Comparison of ENCODE assay signal across 23 cellular contexts in the genomic region with DNA sequence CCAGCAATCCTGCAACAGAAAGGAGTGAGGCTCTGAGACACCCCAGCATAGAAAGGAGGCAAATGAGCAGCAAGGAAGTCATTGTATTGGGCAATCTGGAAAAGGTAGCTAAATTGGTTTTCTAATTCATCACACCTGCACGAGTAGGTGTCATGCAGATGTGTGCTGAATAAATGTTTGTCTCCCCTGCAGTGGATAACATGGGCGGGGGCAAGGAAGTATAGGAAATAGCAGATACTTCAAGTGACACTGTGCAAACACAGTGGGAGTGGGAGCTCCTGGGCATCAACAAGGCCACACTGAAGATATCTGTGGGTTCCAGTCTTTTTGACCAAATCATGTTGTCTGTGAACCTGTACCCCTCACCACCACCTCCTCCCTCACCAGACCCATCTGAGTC. TPM values are rescaled to one million over a fixed set of nuclear protein-coding genes. Genes with fewer than 3 reads are reported as not detected.
"Had no signal": no experiment of that assay in that cellular context is flagged by ENCODE, and none has a peak within 500 bp of the region (broad histone marks: within the 10 kb centered on the region; RNA-seq: fewer than 3 reads in every experiment).

No MANE protein-coding gene starts in this region.

- H3K4me3 Mint-ChIP-seq: activated CD8-positive, alpha-beta T cell treated with anti-CD3 and anti-CD28 coated beads for 36 hours; activated naive CD8-positive, alpha-beta T cell treated with anti-CD3 and anti-CD28 coated beads, Interleukin-2, amount 10 ng/mL, durations not matched to agents 7 days and 5 days; activated T-cell treated with anti-CD3 and anti-CD28 coated beads, Interleukin-2, amount 50 U/mL, for 72 hours had no signal

- H3K36me3 ChIP-seq: adrenal gland, Peyer's patch, SJCRH30 had no signal

- H3K27me3 ChIP-seq: adrenal gland, Peyer's patch, SJCRH30 had no signal

- H3K9me3 ChIP-seq: adrenal gland, Peyer's patch, SK-N-SH had no signal

- H3K4me1 ChIP-seq: adrenal gland, Peyer's patch, SJCRH30 had no signal

- DNase-seq: activated CD4-positive, alpha-beta T cell treated with anti-CD3 and anti-CD28 coated beads for 4 hours; activated CD8-positive, alpha-beta memory T cell treated with anti-CD3 and anti-CD28 coated beads, Interleukin-2, amount 50 U/mL, for 4 hours; activated CD8-positive, alpha-beta T cell treated with anti-CD3 and anti-CD28 coated beads for 36 hours; activated naive CD4-positive, alpha-beta T cell treated with anti-CD3 and anti-CD28 coated beads, Interleukin-2, amount 50 U/mL, for 16 hours; activated naive CD8-positive, alpha-beta T cell treated with anti-CD3 and anti-CD28 coated beads, Interleukin-2, amount 10 ng/mL, durations not matched to agents 7 days and 5 days; activated T-cell treated with anti-CD3 and anti-CD28 coated beads, Interleukin-2, amount 50 U/mL, for 72 hours; adrenal gland; anterior cingulate cortex; caudate nucleus; MM.1S; NCI-H1105; NCI-H1694; NCI-H446; NCI-H526; Peyer's patch; Right ventricle myocardium superior; SJCRH30; SK-N-SH; T-helper 1 cell had no signal

- H3K27ac Mint-ChIP-seq: activated CD8-positive, alpha-beta T cell treated with anti-CD3 and anti-CD28 coated beads for 36 hours; activated naive CD8-positive, alpha-beta T cell treated with anti-CD3 and anti-CD28 coated beads, Interleukin-2, amount 10 ng/mL, durations not matched to agents 7 days and 5 days; activated T-cell treated with anti-CD3 and anti-CD28 coated beads, Interleukin-2, amount 50 U/mL, for 72 hours had no signal

- ATAC-seq: activated CD4-positive, CD25-positive, alpha-beta regulatory T cell treated with anti-CD3 and anti-CD28 coated beads, Interleukin-2, amount 50 U/mL, for 24 hours; activated CD8-positive, alpha-beta T cell treated with anti-CD3 and anti-CD28 coated beads for 36 hours; activated T-cell treated with anti-CD3 and anti-CD28 coated beads, Interleukin-2, amount 50 U/mL, for 72 hours had no signal

- H3K27ac ChIP-seq: adrenal gland, Peyer's patch, RWPE1, SJCRH30 had no signal

- H3K4me3 ChIP-seq: adrenal gland, Peyer's patch, SJCRH30 had no signal

- H3K27me3 Mint-ChIP-seq: activated CD8-positive, alpha-beta T cell treated with anti-CD3 and anti-CD28 coated beads for 36 hours had no signal

RNA-seq across cellular contexts. Expression of gene HTR3E, which starts 14.4 kb away (rescaled TPM):
- total RNA-seq: activated CD8-positive, alpha-beta T cell treated with anti-CD3 and anti-CD28 coated beads for 36 hours; activated naive CD8-positive, alpha-beta T cell treated with anti-CD3 and anti-CD28 coated beads, Interleukin-2, amount 10 ng/mL, durations not matched to agents 7 days and 5 days; activated T-cell treated with anti-CD3 and anti-CD28 coated beads, Interleukin-2, amount 50 U/mL, for 72 hours; adrenal gland; cerebellum; OCI-LY7; Right ventricle myocardium superior had no signal
- polyA plus RNA-seq: adrenal gland, SK-N-SH had no signal

RNA-seq across cellular contexts. Expression of gene HTR3C, which starts 29.6 kb away (rescaled TPM):
- total RNA-seq: activated CD8-positive, alpha-beta T cell treated with anti-CD3 and anti-CD28 coated beads for 36 hours; activated naive CD8-positive, alpha-beta T cell treated with anti-CD3 and anti-CD28 coated beads, Interleukin-2, amount 10 ng/mL, durations not matched to agents 7 days and 5 days; activated T-cell treated with anti-CD3 and anti-CD28 coated beads, Interleukin-2, amount 50 U/mL, for 72 hours; adrenal gland; cerebellum; OCI-LY7; Peyer's patch; Right ventricle myocardium superior; SJCRH30 had no signal
- polyA plus RNA-seq: SK-N-SH had no signal

RNA-seq across cellular contexts. Expression of gene HTR3D, which starts 50.9 kb away (rescaled TPM):
- total RNA-seq: activated CD8-positive, alpha-beta T cell treated with anti-CD3 and anti-CD28 coated beads for 36 hours; activated naive CD8-positive, alpha-beta T cell treated with anti-CD3 and anti-CD28 coated beads, Interleukin-2, amount 10 ng/mL, durations not matched to agents 7 days and 5 days; activated T-cell treated with anti-CD3 and anti-CD28 coated beads, Interleukin-2, amount 50 U/mL, for 72 hours; adrenal gland; cerebellum; OCI-LY7; Peyer's patch; Right ventricle myocardium superior; SJCRH30 had no signal
- polyA plus RNA-seq: adrenal gland, SK-N-SH had no signal
